Comparison of ENCODE assay signal across 8 cellular contexts in genomic region chr19:3671680-3672574, GRCh38. TPM values are rescaled to one million over a fixed set of nuclear protein-coding genes. Genes with fewer than 3 reads are reported as not detected.
DNase-seq lines count a peak whose midpoint lies in the region; ATAC-seq and TF ChIP-seq lines count a peak whose summit lies in the region.

No MANE protein-coding gene starts in this region.

- peaks cover 7% of the 10 kb centered on the region for H3K4me1 ChIP-seq in right cardiac atrium (ENCODE audit: control insufficient read depth, insufficient read depth, low read length)

- no peaks in the 10 kb centered on the region for H3K9me3 ChIP-seq in right cardiac atrium (ENCODE audit: control insufficient read depth, low read length)

- no peaks in the 10 kb centered on the region for H3K27me3 ChIP-seq in right cardiac atrium (ENCODE audit: control insufficient read depth, insufficient read depth)

- peak; percentile 30 for TF ChIP-seq CTCF in GM13977 (IDR thresholded peaks at IDR 0.05; ENCODE audit: extremely low read depth, insufficient read depth, missing control alignments)

- H3K4me3 ChIP-seq in right cardiac atrium (ENCODE audit: low read length): no peak overlapping the region

- intact Hi-C loops in right cardiac atrium (cut with DNase I) (no loop called here), sciatic nerve (cut with DNase I) (no loop called here)

- H3K27ac ChIP-seq in right cardiac atrium (ENCODE audit: low read length): peak overlapping the region; percentile 94

- ATAC-seq in right cardiac atrium: peak in 1 of 2 donors; percentile 21
- no peak for ATAC-seq in HG02642 (IDR thresholded peaks at IDR 0.05; ENCODE audit: poor library complexity, unreplicated experiment)
- no peak for ATAC-seq in GM21423 (IDR thresholded peaks at IDR 0.05; ENCODE audit: unreplicated experiment)
- ATAC-seq in sciatic nerve: no peak

- in situ Hi-C loops in GM13977 (cut with MboI; ENCODE audit: low pct_unique_long_range_greater_than_20kb, low sequenced_read_pairs, unreplicated experiment): no loop called here

- DNase-seq in GM13977 (ENCODE audit: low spot score) (peak; percentile 66), right cardiac atrium (peak in 2 of 3 donors; percentile 56 to 62), amniotic stem cell (lab: John Stamatoyannopoulos, UW) (no peak), sciatic nerve (ENCODE audit: low spot score) (no peak)
- peak; percentile 78 for DNase-seq in activated CD8-positive, alpha-beta memory T cell treated with anti-CD3 and anti-CD28 coated beads, Interleukin-2, amount 50 U/mL, for 48 hours
- peak; percentile 21 to 31 for DNase-seq in stimulated activated CD4-positive, alpha-beta T cell treated with anti-CD3 and anti-CD28 coated beads, Interleukin-4, amount 100 ng/mL, for 4 hours

- WGBS in right cardiac atrium: 33% methylated on average over 40 of the region's 40 CpGs

RNA-seq across cellular contexts. Expression of gene PIP5K1C, which starts 28.3 kb away (rescaled TPM):
- 10 to 100 TPM; 38.8 to 48.3 (median 40.4) TPM for total RNA-seq in right cardiac atrium
- 31.4 TPM for polyA plus RNA-seq in right cardiac atrium
- total RNA-seq in sciatic nerve: 46.9 TPM

RNA-seq across cellular contexts. Expression of gene TJP3, which starts 36.3 kb away (rescaled TPM):
- not detected for total RNA-seq in right cardiac atrium
- polyA plus RNA-seq in right cardiac atrium: 0.05 TPM
- 2.1 TPM for total RNA-seq in sciatic nerve

RNA-seq across cellular contexts. Expression of gene CACTIN, which starts 45.3 kb away (rescaled TPM):
- 10 to 100 TPM; 13.8 to 17.8 (median 14.4) TPM for total RNA-seq in right cardiac atrium
- polyA plus RNA-seq in right cardiac atrium: 13.5 TPM
- 19.6 TPM for total RNA-seq in sciatic nerve

Comparison
In these comparisons a context has a peak if more than half of its experiments do, and no peak if none do; other contexts are left out.
1. DNase-seq: peak in GM13977 (single experiment), activated CD8-positive, alpha-beta memory T cell treated with anti-CD3 and anti-CD28 coated beads, Interleukin-2, amount 50 U/mL, for 48 hours (single experiment), right cardiac atrium (2 of 3) and stimulated activated CD4-positive, alpha-beta T cell treated with anti-CD3 and anti-CD28 coated beads, Interleukin-4, amount 100 ng/mL, for 4 hours (2 of 2); none in amniotic stem cell (single experiment) and sciatic nerve (single experiment).